7 cellular contexts compared by ENCODE assay signal in genomic region chr16:46621902-46622676, GRCh38. TPM values are rescaled to one million over a fixed set of nuclear protein-coding genes. Genes with fewer than 3 reads are reported as not detected.
DNase-seq lines count a peak whose midpoint lies in the region; ATAC-seq and TF ChIP-seq lines count a peak whose summit lies in the region.

No MANE protein-coding gene starts in this region.

- no peak overlapping the region for H3K27ac ChIP-seq in CD4-positive, alpha-beta T cell (ENCODE audit: low read depth, low read length)
- no peak overlapping the region for H3K27ac ChIP-seq in H9 (ENCODE audit: insufficient read length, low read depth, low read length)

- no peaks in the 10 kb centered on the region for H3K9me3 Mint-ChIP-seq in CD4-positive, alpha-beta T cell
- H3K9me3 Mint-ChIP-seq in H9: no peaks in the 10 kb centered on the region; a peak in 1 of 5 replicates
- H3K9me3 Mint-ChIP-seq in activated T-helper 2 cell treated with anti-CD3 and anti-CD28 coated beads, Interferon-gamma antibody, Interleukin-2, Interleukin-4, amounts not matched to agents 10 μg/mL and 5 μg/mL and 100 μg/mL, durations not matched to agents 14 hours and 24 hours and 36 hours: no peaks in the 10 kb centered on the region
- H3K9me3 Mint-ChIP-seq in nephron progenitor cell: no peaks in the 10 kb centered on the region

- H3K4me1 Mint-ChIP-seq in CD4-positive, alpha-beta T cell (ENCODE audit: low read depth): peaks cover 16% of the 10 kb centered on the region
- peaks cover 12 to 17% of the 10 kb centered on the region in 2 experiments for H3K4me1 Mint-ChIP-seq in H9
- peaks cover 18% of the 10 kb centered on the region for H3K4me1 Mint-ChIP-seq in activated T-helper 2 cell treated with anti-CD3 and anti-CD28 coated beads, Interferon-gamma antibody, Interleukin-2, Interleukin-4, amounts not matched to agents 10 μg/mL and 5 μg/mL and 100 μg/mL, durations not matched to agents 14 hours and 24 hours and 36 hours (ENCODE audit: low read depth)
- H3K4me1 Mint-ChIP-seq in nephron progenitor cell: peaks cover 16% of the 10 kb centered on the region

- no peak overlapping the region for H2BK12ac ChIP-seq in H9 (ENCODE audit: insufficient read length, low read depth, low read length)

- H3K56ac ChIP-seq in H9 (ENCODE audit: insufficient read length, low read depth, low read length): no peak overlapping the region

- no CpG with 5 or more reads among the region's 7 CpGs for WGBS in H9 (ENCODE audit: extremely low coverage, insufficient read length, low lambda C conversion rate)

- no peaks in the 10 kb centered on the region for H3K27me3 ChIP-seq in CD4-positive, alpha-beta T cell (ENCODE audit: control insufficient read depth, insufficient read depth, low read length)
- H3K27me3 ChIP-seq in H9 (ENCODE audit: insufficient read depth, low read length): no peaks in the 10 kb centered on the region

- H2BK20ac ChIP-seq in H9 (ENCODE audit: low read depth, low read length, poor library complexity, severe bottlenecking): no peak overlapping the region

- no peaks in the 10 kb centered on the region for H3K36me3 Mint-ChIP-seq in CD4-positive, alpha-beta T cell (ENCODE audit: low read depth)
- H3K36me3 Mint-ChIP-seq in H9 (ENCODE audit: insufficient read depth in 1 of 3, low read depth in 3 of 3) (peaks cover 16 to 20% (median 16%) of the 10 kb centered on the region in 3 experiments; a peak in 6 of 7 replicates), nephron progenitor cell (ENCODE audit: low read depth) (no peaks in the 10 kb centered on the region)
- peaks cover 19% of the 10 kb centered on the region for H3K36me3 Mint-ChIP-seq in activated T-helper 2 cell treated with anti-CD3 and anti-CD28 coated beads, Interferon-gamma antibody, Interleukin-2, Interleukin-4, amounts not matched to agents 10 μg/mL and 5 μg/mL and 100 μg/mL, durations not matched to agents 14 hours and 24 hours and 36 hours (ENCODE audit: low read depth)

- TF ChIP-seq CTCF in CD4-positive, alpha-beta T cell (IDR thresholded peaks at IDR 0.05): no peak
- TF ChIP-seq CTCF in H9 (conservative IDR thresholded peaks at IDR 0.05) (no peak), nephron progenitor cell (IDR thresholded peaks at IDR 0.05) (no peak)

- H2BK120ac ChIP-seq in H9 (ENCODE audit: low read depth, low read length, poor library complexity, severe bottlenecking): no peak overlapping the region

- DNase-seq in CD4-positive, alpha-beta T cell: no peak
- no peak for DNase-seq in H9
- DNase-seq in activated T-helper 2 cell treated with anti-CD3 and anti-CD28 coated beads, Interferon-gamma antibody, Interleukin-2, Interleukin-4, amounts not matched to agents 10 μg/mL and 5 μg/mL and 100 μg/mL, durations not matched to agents 14 hours and 24 hours and 36 hours (ENCODE audit: low spot score): no peak
- DNase-seq in nephron progenitor cell: no peak
- no peak for DNase-seq in inferior parietal cortex (ENCODE audit: extremely low spot score)
- DNase-seq in NCI-H1694 treated with DMSO at 0.1 percent for 48 hours (lab: John Stamatoyannopoulos, UW): no peak

- H3K14ac ChIP-seq in H9 (ENCODE audit: insufficient read depth, low read length): no peak overlapping the region

- H2BK15ac ChIP-seq in H9 (ENCODE audit: low read depth, low read length): no peak overlapping the region

- H3K79me2 ChIP-seq in H9 (ENCODE audit: insufficient read depth, low read length): peaks cover 7% of the 10 kb centered on the region

- no peak overlapping the region for H3K9ac ChIP-seq in H9 (ENCODE audit: extremely low read depth, insufficient read length, low read length)

- H4K20me1 ChIP-seq in H9 (ENCODE audit: control insufficient read depth, insufficient read depth, insufficient read length): no peaks in the 10 kb centered on the region

- no peak overlapping the region for H2AFZ ChIP-seq in H9 (ENCODE audit: low read length)

- peaks cover 6% of the 10 kb centered on the region for H3K23me2 ChIP-seq in H9 (ENCODE audit: insufficient read length, low read depth, low read length, poor library complexity, severe bottlenecking)

- no peak overlapping the region for H3K4me2 ChIP-seq in H9 (ENCODE audit: insufficient read depth, insufficient read length, low read length)

- peaks cover 4% of the 10 kb centered on the region for H3K79me1 ChIP-seq in H9 (ENCODE audit: insufficient read depth, low read depth, low read length, poor library complexity, severe bottlenecking)

- POLR2A ChIA-PET in CD4-positive, alpha-beta T cell (lab: Charles Lee): no interaction called here

- H3K4ac ChIP-seq in H9 (ENCODE audit: low read depth, low read length): no peak overlapping the region

- H3K18ac ChIP-seq in H9 (ENCODE audit: insufficient read length, low read depth, low read length): no peak overlapping the region

- no peak overlapping the region for H3K23ac ChIP-seq in H9 (ENCODE audit: insufficient read length, low read depth, low read length)

- CTCF ChIA-PET in CD4-positive, alpha-beta T cell (lab: Charles Lee): no interaction called here

- ATAC-seq in CD4-positive, alpha-beta T cell (ENCODE audit: poor library complexity): no peak
- no peak for ATAC-seq in HG03469 (IDR thresholded peaks at IDR 0.05; ENCODE audit: unreplicated experiment)

- no peaks in the 10 kb centered on the region for H3K9me3 ChIP-seq in CD4-positive, alpha-beta T cell (ENCODE audit: control insufficient read depth, low read length)
- H3K9me3 ChIP-seq in H9 (ENCODE audit: control insufficient read depth, low read depth, low read length): no peaks in the 10 kb centered on the region

- H3K27ac Mint-ChIP-seq in CD4-positive, alpha-beta T cell: no peak overlapping the region
- H3K27ac Mint-ChIP-seq in H9 (no peak overlapping the region), nephron progenitor cell (no peak overlapping the region)
- peak overlapping the region; percentile 96 for H3K27ac Mint-ChIP-seq in activated T-helper 2 cell treated with anti-CD3 and anti-CD28 coated beads, Interferon-gamma antibody, Interleukin-2, Interleukin-4, amounts not matched to agents 10 μg/mL and 5 μg/mL and 100 μg/mL, durations not matched to agents 14 hours and 24 hours and 36 hours

- no peak overlapping the region for H2BK5ac ChIP-seq in H9 (ENCODE audit: insufficient read length, low read length)

- H4K8ac ChIP-seq in H9 (replicated peaks; ENCODE audit: insufficient read length, low read depth, low read length): no peak overlapping the region

- H3K4me3 Mint-ChIP-seq in CD4-positive, alpha-beta T cell: peak overlapping the region; percentile 82
- H3K4me3 Mint-ChIP-seq in H9: peak overlapping the region; percentile 97 to 99; a peak in 4 of 5 replicates
- H3K4me3 Mint-ChIP-seq in activated T-helper 2 cell treated with anti-CD3 and anti-CD28 coated beads, Interferon-gamma antibody, Interleukin-2, Interleukin-4, amounts not matched to agents 10 μg/mL and 5 μg/mL and 100 μg/mL, durations not matched to agents 14 hours and 24 hours and 36 hours (ENCODE audit: low read depth): peak overlapping the region; percentile 96
- H3K4me3 Mint-ChIP-seq in nephron progenitor cell: peak overlapping the region; percentile 97

- intact Hi-C loops in CD4-positive, alpha-beta T cell (cut with DNase I, micrococcal nuclease): no loop called here
- intact Hi-C loops in activated T-helper 2 cell treated with anti-CD3 and anti-CD28 coated beads, Interferon-gamma antibody, Interleukin-2, Interleukin-4, amounts not matched to agents 10 μg/mL and 5 μg/mL and 100 μg/mL, durations not matched to agents 14 hours and 24 hours and 36 hours (cut with micrococcal nuclease): loop anchor here (2.0 to 5.0 kb wide), 2 partner anchors 37 to 65 kb away; partner anchors contain the start of genes ORC6 and VPS35

- H2AK5ac ChIP-seq in H9 (ENCODE audit: insufficient read length, low read length): no peak overlapping the region

- no peak overlapping the region for H3T11ph ChIP-seq in H9 (ENCODE audit: low read length)

- no peaks in the 10 kb centered on the region for H3K4me1 ChIP-seq in H9 (ENCODE audit: insufficient read depth, low read length)

- H4K5ac ChIP-seq in H9 (ENCODE audit: insufficient read length, low read depth, low read length): no peak overlapping the region

- peaks cover 4% of the 10 kb centered on the region for H3K27me3 Mint-ChIP-seq in CD4-positive, alpha-beta T cell
- H3K27me3 Mint-ChIP-seq in H9 (ENCODE audit: low read depth): no peaks in the 10 kb centered on the region
- H3K27me3 Mint-ChIP-seq in activated T-helper 2 cell treated with anti-CD3 and anti-CD28 coated beads, Interferon-gamma antibody, Interleukin-2, Interleukin-4, amounts not matched to agents 10 μg/mL and 5 μg/mL and 100 μg/mL, durations not matched to agents 14 hours and 24 hours and 36 hours (ENCODE audit: low read depth): no peaks in the 10 kb centered on the region
- peaks cover 4% of the 10 kb centered on the region for H3K27me3 Mint-ChIP-seq in nephron progenitor cell (ENCODE audit: low read depth, poor library complexity)

- H4K91ac ChIP-seq in H9 (ENCODE audit: insufficient read length, low read depth, low read length): no peak overlapping the region

RNA-seq across cellular contexts. Expression of gene SHCBP1, which starts 0.9 kb away (rescaled TPM):
- 1 to 10 TPM in 1 of 2 experiments, under 1 TPM in 1; 0.69 to 1.1 TPM for total RNA-seq in CD4-positive, alpha-beta T cell
- total RNA-seq in H9 (2021): 16.6 and 17.2 TPM in 2 replicates
- 45.6 and 46.9 TPM in 2 replicates for total RNA-seq in activated T-helper 2 cell treated with anti-CD3 and anti-CD28 coated beads, Interferon-gamma antibody, Interleukin-2, Interleukin-4, amounts not matched to agents 10 μg/mL and 5 μg/mL and 100 μg/mL, durations not matched to agents 14 hours and 24 hours and 36 hours
